ENCODE assay signal across 5 cellular contexts in the genomic region with DNA sequence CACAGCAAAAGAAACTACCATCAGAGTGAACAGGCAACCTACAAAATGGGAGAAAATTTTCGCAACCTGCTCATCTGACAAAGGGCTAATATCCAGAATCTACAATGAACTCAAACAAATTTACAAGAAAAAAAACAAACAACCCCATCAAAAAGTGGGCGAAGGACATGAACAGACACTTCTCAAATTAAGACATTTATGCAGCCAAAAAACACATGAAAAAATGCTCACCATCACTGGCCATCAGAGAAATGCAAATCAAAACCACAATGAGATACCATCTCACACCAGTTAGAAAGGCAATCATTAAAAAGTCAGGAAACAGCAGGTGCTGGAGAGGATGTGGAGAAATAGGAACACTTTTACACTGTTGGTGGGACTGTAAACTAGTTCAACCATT. TPM values are rescaled to one million over a fixed set of nuclear protein-coding genes. Genes with fewer than 3 reads are reported as not detected.
DNase-seq lines count a peak whose midpoint lies in the region; ATAC-seq and TF ChIP-seq lines count a peak whose summit lies in the region.
"Not testable (repeated sequence)": the region's sequence is repeated elsewhere in the genome, so short reads cannot be mapped to it uniquely, and the experiment has no call there.

No MANE protein-coding gene starts in this region.

- not testable (repeated sequence) for TF ChIP-seq POLR2A in esophagus muscularis mucosa (IDR thresholded peaks at IDR 0.05; ENCODE audit: low read depth); right lobe of liver (IDR thresholded peaks at IDR 0.05); transverse colon (IDR thresholded peaks at IDR 0.05)

- intact Hi-C loops in ascending aorta (cut with DNase I): loop anchor here (2.0 kb wide), 1 partner anchor 31 kb away; a partner anchor contains a TSS
- intact Hi-C loops in esophagus muscularis mucosa (cut with DNase I); right lobe of liver (cut with DNase I); psoas muscle (cut with DNase I); transverse colon (cut with DNase I; ENCODE audit: low total_unique reads): not testable (repeated sequence)

- ATAC-seq in right lobe of liver, psoas muscle: not testable (repeated sequence)

- H3K4me3 ChIP-seq in ascending aorta, esophagus muscularis mucosa, right lobe of liver, psoas muscle, transverse colon: not testable (repeated sequence)

- not testable (repeated sequence) for H3K36me3 ChIP-seq in ascending aorta; esophagus muscularis mucosa; right lobe of liver; psoas muscle (ENCODE audit: insufficient read depth in 1 of 2, low read depth in 1 of 2); transverse colon

- in situ Hi-C loops in transverse colon (cut with MboI; ENCODE audit: low pct_ligation_motif_present in 1 of 4, low pct_unique_long_range_greater_than_20kb in 1 of 4, low sequenced_read_pairs in 3 of 4): not testable (repeated sequence)

- H3K27me3 ChIP-seq in ascending aorta; esophagus muscularis mucosa; right lobe of liver; psoas muscle (ENCODE audit: insufficient read depth in 3 of 3, low read length in 2 of 3); transverse colon: not testable (repeated sequence)

- TF ChIP-seq CTCF in ascending aorta (IDR thresholded peaks at IDR 0.05); esophagus muscularis mucosa (IDR thresholded peaks at IDR 0.05); right lobe of liver (IDR thresholded peaks at IDR 0.05); psoas muscle (IDR thresholded peaks at IDR 0.05); transverse colon (IDR thresholded peaks at IDR 0.05): not testable (repeated sequence)

- DNase-seq in ascending aorta (ENCODE audit: low spot score in 2 of 2); esophagus muscularis mucosa (ENCODE audit: extremely low spot score); right lobe of liver; psoas muscle; transverse colon: not testable (repeated sequence)

- H3K27ac ChIP-seq in ascending aorta: peak overlapping the region; percentile 79 to 89
- peak overlapping the region in 3 of 4 donors; percentile 74 to 78 (median 75) for H3K27ac ChIP-seq in esophagus muscularis mucosa (replicated peaks in 1 of 4)
- peak overlapping the region in 2 of 3 donors; percentile 51 to 64 for H3K27ac ChIP-seq in right lobe of liver
- peak overlapping the region; percentile 65 for H3K27ac ChIP-seq in psoas muscle
- peak overlapping the region; percentile 82 to 91 (median 84) for H3K27ac ChIP-seq in transverse colon

- peaks cover 5 to 27% of the 10 kb centered on the region in 2 donors for H3K4me1 ChIP-seq in ascending aorta
- H3K4me1 ChIP-seq in esophagus muscularis mucosa: peaks cover 55 to 68% (median 65%) of the 10 kb centered on the region in 4 donors
- H3K4me1 ChIP-seq in right lobe of liver: peaks cover 0 to 47% (median 19%) of the 10 kb centered on the region in 4 donors
- peaks cover 48% of the 10 kb centered on the region for H3K4me1 ChIP-seq in psoas muscle
- H3K4me1 ChIP-seq in transverse colon: peaks cover 44 to 78% (median 57%) of the 10 kb centered on the region in 4 donors

- WGBS in esophagus muscularis mucosa: 95% methylated on average over 2 of the region's 2 CpGs
- 48% methylated on average over 2 of the region's 2 CpGs for WGBS in right lobe of liver (ENCODE audit: insufficient coverage, low coverage, low lambda C conversion rate, missing lambda C conversion rate)
- WGBS in psoas muscle, 3 donors: 88 to 100% (median 94%) methylated on average over 1 of the region's 2 CpGs
- WGBS in transverse colon (ENCODE audit: low coverage in 1 of 2), 2 donors: 73 to 98% methylated on average over 2 of the region's 2 CpGs

- TF ChIP-seq EP300 in esophagus muscularis mucosa (IDR thresholded peaks at IDR 0.05); transverse colon (IDR thresholded peaks at IDR 0.05; ENCODE audit: low read depth): not testable (repeated sequence)

- H3K9me3 ChIP-seq in ascending aorta, esophagus muscularis mucosa, right lobe of liver, psoas muscle, transverse colon: not testable (repeated sequence)

RNA-seq across cellular contexts. Expression of a gene that starts 30.1 kb away (rescaled TPM):
- total RNA-seq in ascending aorta (22.9 TPM), esophagus muscularis mucosa (10 to 100 TPM; 31.6 to 36.1 (median 32.5) TPM), right lobe of liver (10 to 100 TPM; 32.7 to 40.5 (median 37.4) TPM), psoas muscle (10 to 100 TPM in 3 of 4 donors, 1 to 10 TPM in 1; 8.5 to 12.1 (median 11.2) TPM), transverse colon (100 to 1,000 TPM; 115 to 188 (median 165) TPM)
- 10 to 100 TPM in 2 of 3 donors, 1 to 10 TPM in 1; 6.5 to 10.5 (median 10.1) TPM for polyA plus RNA-seq in psoas muscle
